In the genomic region with DNA sequence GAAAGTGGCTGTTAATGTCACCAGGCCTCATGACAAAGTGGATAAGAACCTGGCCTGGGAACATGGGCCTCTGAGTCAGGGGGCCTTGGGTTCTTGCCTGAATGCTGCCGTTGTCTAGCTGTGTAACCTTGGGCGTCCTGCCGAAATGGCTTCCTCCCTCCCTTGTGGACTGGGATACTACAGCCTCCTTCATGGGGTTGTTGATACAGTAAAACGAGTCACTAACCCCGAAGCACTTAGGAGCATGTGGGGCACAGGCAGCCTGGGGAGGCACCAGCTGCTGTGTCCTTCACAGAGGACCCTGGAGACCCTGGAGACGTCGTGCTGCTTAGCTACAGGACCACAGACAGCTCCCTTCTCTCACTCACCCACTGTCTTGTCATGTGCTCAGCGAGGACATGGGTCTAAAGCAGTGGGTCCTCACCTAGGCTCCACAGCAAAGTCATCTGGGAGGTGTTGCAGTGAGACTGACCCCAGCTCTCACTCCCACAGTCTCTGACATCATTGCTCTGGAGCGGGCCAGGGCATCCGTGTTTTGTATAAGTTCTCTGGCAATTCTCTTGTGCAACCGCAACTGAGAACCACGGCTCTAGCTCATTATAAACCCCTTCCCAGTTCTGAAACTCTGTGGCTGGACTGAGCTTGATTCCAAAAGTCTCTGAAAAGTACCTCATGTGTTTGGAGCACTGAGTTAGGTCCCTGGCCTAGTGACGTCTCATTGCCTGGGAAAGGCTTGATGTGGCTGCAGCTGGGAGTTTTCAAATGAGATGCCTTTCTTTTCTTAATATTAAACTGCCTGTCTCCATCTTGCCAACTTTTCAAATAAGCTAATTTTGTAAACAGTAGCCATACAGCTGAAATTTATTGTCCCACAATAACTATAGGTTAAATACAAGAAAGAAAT, we compare ENCODE assay signal across 1 cellular context.
TF ChIP-seq lines count a peak whose summit lies in the region.

No MANE protein-coding gene starts in this region.

TF ChIP-seq in H1, 55 proteins besides CTCF, POLR2A, EP300 and RAD21:
- no peak for TF ChIP-seq ZNF274 (IDR thresholded peaks at IDR 0.05; ENCODE audit: borderline replicate concordance, extremely low read depth, low read length)
- TF ChIP-seq NANOG (IDR thresholded peaks at IDR 0.05; ENCODE audit: insufficient read depth, low read depth, low read length, poor library complexity, severe bottlenecking), result no peak
- no peak for TF ChIP-seq EZH2 (IDR thresholded peaks at IDR 0.05; ENCODE audit: low read depth, low read length, severe bottlenecking)
- TF ChIP-seq CHD2 (IDR thresholded peaks at IDR 0.05; ENCODE audit: low read length), result no peak
TF ChIP-seq in H1: peak in this region for 0.
